ENCODE assay signal across 11 cellular contexts in genomic region chr11:86511086-86511551, GRCh38.
A peak's percentile ranks its signal among the peaks of the same experiment; 100 is the strongest.
DNase-seq lines count a peak whose midpoint lies in the region; ATAC-seq and TF ChIP-seq lines count a peak whose summit lies in the region.
"Had no signal": no experiment of that assay in that cellular context is flagged by ENCODE, and none has a peak within 500 bp of the region (broad histone marks: within the 10 kb centered on the region; RNA-seq: fewer than 3 reads in every experiment).

No MANE protein-coding gene starts in this region.

- H3K4me3 ChIP-seq in brain microvascular endothelial cell (ENCODE audit: low read depth, low read length), result no peak overlapping the region
- no peak overlapping the region for H3K4me3 ChIP-seq in stomach
- no peak overlapping the region for H3K4me3 ChIP-seq in esophagus muscularis mucosa

- intact Hi-C loops in activated naive CD4-positive, alpha-beta T cell treated with anti-CD3 and anti-CD28 coated beads for 36 hours (cut with micrococcal nuclease), result loop anchor here (1.0 to 5.0 kb wide), 7 partner anchors 14 to 759 kb away; partner anchors contain the start of gene HIKESHI
- intact Hi-C loops in stomach (cut with DNase I; ENCODE audit: low total_unique reads) (no loop called here), esophagus muscularis mucosa (cut with DNase I) (no loop called here)

- DNase-seq in activated naive CD4-positive, alpha-beta T cell treated with anti-CD3 and anti-CD28 coated beads for 36 hours, result peak; percentile 10
- no peak for DNase-seq in activated naive CD4-positive, alpha-beta T cell treated with anti-CD3 and anti-CD28 coated beads, Interleukin-2, amount 50 U/mL, for 16 hours
- DNase-seq in brain microvascular endothelial cell (peak; percentile 59), stomach (no peak), esophagus muscularis mucosa (ENCODE audit: extremely low spot score) (no peak), iPS-NIHi11 (ENCODE audit: low spot score) (no peak)
- DNase-seq: activated naive CD4-positive, alpha-beta T cell treated with Interleukin-2 at 50 U/mL for 16 hours; BE2C had no signal

- H3K9me3 Mint-ChIP-seq in activated naive CD4-positive, alpha-beta T cell treated with anti-CD3 and anti-CD28 coated beads for 36 hours, result no peaks in the 10 kb centered on the region
- H3K9me3 Mint-ChIP-seq: nephron had no signal

- WGBS in stomach, 5 donors, result 52 to 60% (median 56%) methylated on average over 3 of the region's 3 CpGs
- WGBS in esophagus muscularis mucosa, result 51% methylated on average over 3 of the region's 3 CpGs

- peaks cover under 1% of the 10 kb centered on the region for H3K36me3 Mint-ChIP-seq in activated naive CD4-positive, alpha-beta T cell treated with anti-CD3 and anti-CD28 coated beads for 36 hours (ENCODE audit: low read depth)

- H3K4me1 ChIP-seq in stomach (peaks cover 0 to 58% (median 12%) of the 10 kb centered on the region in 4 donors), esophagus muscularis mucosa (peaks cover 7 to 20% (median 20%) of the 10 kb centered on the region in 4 donors)
- H3K4me1 ChIP-seq: BE2C had no signal

- no peaks in the 10 kb centered on the region for H3K27me3 Mint-ChIP-seq in activated naive CD4-positive, alpha-beta T cell treated with anti-CD3 and anti-CD28 coated beads for 36 hours (ENCODE audit: low read depth)

- CTCF ChIA-PET in activated naive CD4-positive, alpha-beta T cell treated with anti-CD3 and anti-CD28 coated beads for 36 hours (lab: Charles Lee), result no interaction called here

- no peak for TF ChIP-seq EP300 in stomach (IDR thresholded peaks at IDR 0.05)
- no peak for TF ChIP-seq EP300 in esophagus muscularis mucosa (IDR thresholded peaks at IDR 0.05)

- H3K9me3 ChIP-seq in stomach (no peaks in the 10 kb centered on the region), esophagus muscularis mucosa (no peaks in the 10 kb centered on the region)
- H3K9me3 ChIP-seq: BE2C had no signal

- H3K4me3 Mint-ChIP-seq in activated naive CD4-positive, alpha-beta T cell treated with anti-CD3 and anti-CD28 coated beads for 36 hours, result no peak overlapping the region
- H3K4me3 Mint-ChIP-seq: nephron had no signal

- no peak overlapping the region for H3K27ac Mint-ChIP-seq in activated naive CD4-positive, alpha-beta T cell treated with anti-CD3 and anti-CD28 coated beads for 36 hours
- H3K27ac Mint-ChIP-seq: nephron had no signal

- TF ChIP-seq CTCF in brain microvascular endothelial cell (IDR thresholded peaks at IDR 0.05; ENCODE audit: low read depth, low read length, missing control alignments) (no peak), stomach (IDR thresholded peaks at IDR 0.05) (no peak), esophagus muscularis mucosa (IDR thresholded peaks at IDR 0.05) (no peak)

- no peaks in the 10 kb centered on the region for H3K27me3 ChIP-seq in brain microvascular endothelial cell (replicated peaks)
- no peaks in the 10 kb centered on the region for H3K27me3 ChIP-seq in stomach
- no peaks in the 10 kb centered on the region for H3K27me3 ChIP-seq in esophagus muscularis mucosa
- H3K27me3 ChIP-seq: BE2C had no signal

- peak; percentile 86 for ATAC-seq in HG03432 (IDR thresholded peaks at IDR 0.05; ENCODE audit: unreplicated experiment)
- no peak for ATAC-seq in GM19324 (IDR thresholded peaks at IDR 0.05; ENCODE audit: low FRiP score, unreplicated experiment)

- TF ChIP-seq POLR2A in stomach (IDR thresholded peaks at IDR 0.05) (no peak), esophagus muscularis mucosa (IDR thresholded peaks at IDR 0.05; ENCODE audit: low read depth) (no peak)

- H3K27ac ChIP-seq in brain microvascular endothelial cell (peak overlapping the region; percentile 57), stomach (peak overlapping the region; percentile 20 to 72 (median 37)), esophagus muscularis mucosa (replicated peaks in 1 of 4) (no peak overlapping the region)

- H3K36me3 ChIP-seq in brain microvascular endothelial cell (replicated peaks), result no peaks in the 10 kb centered on the region
- H3K36me3 ChIP-seq in stomach, result peaks cover 0 to 2% (median 0%) of the 10 kb centered on the region in 4 donors
- peaks cover 0 to 18% (median 4%) of the 10 kb centered on the region in 4 donors for H3K36me3 ChIP-seq in esophagus muscularis mucosa
- H3K36me3 ChIP-seq: BE2C had no signal

- in situ Hi-C loops in brain microvascular endothelial cell (cut with HindIII; ENCODE audit: low pct_ligation_motif_present, low sequenced_read_pairs), result no loop called here

- H3K4me1 Mint-ChIP-seq in activated naive CD4-positive, alpha-beta T cell treated with anti-CD3 and anti-CD28 coated beads for 36 hours (ENCODE audit: low read depth), result peaks cover 8% of the 10 kb centered on the region

Comparison
In these comparisons a context has a peak if more than half of its experiments do, and no peak if none do; other contexts are left out.
1. DNase-seq: peak in activated naive CD4-positive, alpha-beta T cell treated with anti-CD3 and anti-CD28 coated beads for 36 hours (single experiment) and brain microvascular endothelial cell (single experiment); none in activated naive CD4-positive, alpha-beta T cell treated with anti-CD3 and anti-CD28 coated beads, Interleukin-2, amount 50 U/mL, for 16 hours (single experiment), stomach (single experiment), esophagus muscularis mucosa (single experiment) and iPS-NIHi11 (single experiment).
2. H3K27ac ChIP-seq: peak in brain microvascular endothelial cell (single experiment) and stomach (5 of 5); none in esophagus muscularis mucosa (0 of 4).